ENCODE assay signal across 8 cellular contexts in the genomic region with DNA sequence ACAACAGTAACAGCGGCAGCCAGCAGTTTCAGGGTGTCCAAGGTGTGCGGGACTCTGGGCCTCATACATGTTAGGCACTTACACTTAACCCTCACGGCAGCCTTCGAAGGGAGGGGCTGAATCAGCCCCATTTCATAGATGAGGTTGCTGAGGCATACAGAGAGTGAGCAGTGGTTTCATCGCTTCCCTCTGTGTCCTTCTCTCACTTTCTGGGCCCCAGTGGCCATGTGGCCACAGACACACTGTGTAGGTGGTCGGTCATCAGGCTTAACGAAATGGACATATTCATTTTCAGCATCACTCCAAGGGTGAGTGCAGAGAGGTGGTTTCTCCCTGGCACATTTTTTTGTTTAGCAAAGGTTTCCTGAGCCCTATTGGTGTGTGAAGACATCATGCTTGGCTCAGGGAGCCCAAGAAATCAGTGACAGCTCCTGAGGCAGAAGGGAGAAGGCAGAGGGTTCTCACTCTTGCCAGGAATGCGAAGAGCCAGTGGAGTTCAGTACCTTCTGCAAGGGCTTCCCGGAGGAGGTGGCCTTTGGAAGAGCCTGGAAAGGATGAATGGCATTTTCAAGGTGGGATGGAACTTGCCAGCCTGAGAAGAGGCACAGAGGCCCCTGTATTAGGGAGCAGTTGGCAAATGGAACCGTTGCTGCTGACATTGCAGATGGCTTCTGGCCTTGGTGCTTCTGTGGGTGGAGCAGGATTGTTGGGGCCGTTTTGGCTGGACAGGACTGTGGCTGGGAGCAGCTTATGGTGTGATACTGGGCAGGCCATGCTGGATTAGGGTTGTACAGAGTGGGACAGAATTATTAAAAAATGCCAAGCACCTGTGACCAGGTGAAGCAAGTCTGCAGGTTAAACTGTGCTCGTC.
A peak's percentile ranks its signal among the peaks of the same experiment; 100 is the strongest.
DNase-seq lines count a peak whose midpoint lies in the region; ATAC-seq and TF ChIP-seq lines count a peak whose summit lies in the region.

No MANE protein-coding gene starts in this region.

- peak overlapping the region; percentile 15 for H3K27ac ChIP-seq in CD4-positive, alpha-beta T cell (ENCODE audit: low read depth, low read length)
- H3K27ac ChIP-seq in ascending aorta (peak overlapping the region; percentile 30 to 61), smooth muscle cell (ENCODE audit: low read depth) (peak overlapping the region; percentile 46)

- H3K36me3 ChIP-seq in ascending aorta: peaks cover 9 to 24% of the 10 kb centered on the region in 2 donors
- H3K36me3 ChIP-seq in smooth muscle cell (ENCODE audit: low read depth): no peaks in the 10 kb centered on the region

- H3K4me3 ChIP-seq in ascending aorta (no peak overlapping the region), smooth muscle cell (no peak overlapping the region)

- no peak overlapping the region for H3K9ac ChIP-seq in smooth muscle cell (ENCODE audit: low read depth)

- POLR2A ChIA-PET in CD4-positive, alpha-beta T cell (lab: Charles Lee): interaction anchor here (0.8 to 2.1 kb wide), 6 partner anchors 32 to 190 kb away, joined by 3 to 13 read pairs (median 4); no protein-coding TSS in a partner anchor

- ATAC-seq in CD4-positive, alpha-beta T cell (ENCODE audit: poor library complexity): no peak
- ATAC-seq in GM19397 (IDR thresholded peaks at IDR 0.05; ENCODE audit: unreplicated experiment): peak; percentile 28
- peak; percentile 61 for ATAC-seq in HG03439 (IDR thresholded peaks at IDR 0.05; ENCODE audit: unreplicated experiment)
- ATAC-seq in SK-N-SH treated with all-trans-retinoic acid at 6 μM for 48 hours: no peak

- CTCF ChIA-PET in CD4-positive, alpha-beta T cell (lab: Charles Lee): no interaction called here

- no peaks in the 10 kb centered on the region for H3K27me3 Mint-ChIP-seq in CD4-positive, alpha-beta T cell

- H3K79me2 ChIP-seq in smooth muscle cell (ENCODE audit: low read depth): peaks cover 18% of the 10 kb centered on the region

- WGBS in smooth muscle cell (ENCODE audit: low lambda C conversion rate): 92% methylated on average over 12 of the region's 12 CpGs

- peaks cover 12% of the 10 kb centered on the region for H3K36me3 Mint-ChIP-seq in CD4-positive, alpha-beta T cell (ENCODE audit: low read depth)

- no peaks in the 10 kb centered on the region for H3K9me3 ChIP-seq in CD4-positive, alpha-beta T cell (ENCODE audit: control insufficient read depth, low read length)
- H3K9me3 ChIP-seq in ascending aorta: no peaks in the 10 kb centered on the region
- H3K9me3 ChIP-seq in smooth muscle cell (replicated peaks; ENCODE audit: low read depth): no peaks in the 10 kb centered on the region

- peaks cover 97% of the 10 kb centered on the region for H4K20me1 ChIP-seq in smooth muscle cell (ENCODE audit: low read depth)

- H3K27ac Mint-ChIP-seq in CD4-positive, alpha-beta T cell: peak overlapping the region; percentile 71

- no peaks in the 10 kb centered on the region for H3K9me3 Mint-ChIP-seq in CD4-positive, alpha-beta T cell

- peaks cover 47% of the 10 kb centered on the region for H3K4me1 Mint-ChIP-seq in CD4-positive, alpha-beta T cell (ENCODE audit: low read depth)

- H3K4me2 ChIP-seq in smooth muscle cell: no peak overlapping the region

- no peak for TF ChIP-seq CTCF in CD4-positive, alpha-beta T cell (IDR thresholded peaks at IDR 0.05)
- TF ChIP-seq CTCF in ascending aorta (IDR thresholded peaks at IDR 0.05) (no peak), smooth muscle cell (IDR thresholded peaks at IDR 0.05; ENCODE audit: borderline replicate concordance, insufficient read depth, poor library complexity, severe bottlenecking) (no peak)

- no peak for DNase-seq in CD4-positive, alpha-beta T cell
- DNase-seq in ascending aorta (ENCODE audit: low spot score in 2 of 2) (no peak), smooth muscle cell (lab: John Stamatoyannopoulos, UW; ENCODE audit: unreplicated experiment) (no peak), RKO (ENCODE audit: low spot score) (no peak), dedifferentiated amniotic fluid mesenchymal stem cell (ENCODE audit: extremely low spot score) (no peak)

- peak overlapping the region; percentile 17 for H3K4me3 Mint-ChIP-seq in CD4-positive, alpha-beta T cell

- no peaks in the 10 kb centered on the region for H3F3A ChIP-seq in smooth muscle cell (ENCODE audit: low read depth)

- intact Hi-C loops in CD4-positive, alpha-beta T cell (cut with DNase I, micrococcal nuclease): no loop called here
- intact Hi-C loops in ascending aorta (cut with DNase I): no loop called here

- peaks cover 0 to 9% of the 10 kb centered on the region in 2 donors for H3K4me1 ChIP-seq in ascending aorta
- peaks cover 2% of the 10 kb centered on the region for H3K4me1 ChIP-seq in smooth muscle cell (ENCODE audit: low read depth)

- no peaks in the 10 kb centered on the region for H3K27me3 ChIP-seq in CD4-positive, alpha-beta T cell (ENCODE audit: control insufficient read depth, insufficient read depth, low read length)
- H3K27me3 ChIP-seq in ascending aorta (no peaks in the 10 kb centered on the region), smooth muscle cell (ENCODE audit: low read depth) (no peaks in the 10 kb centered on the region)

- H2AFZ ChIP-seq in smooth muscle cell (ENCODE audit: low read depth): no peak overlapping the region

TF ChIP-seq in SK-N-SH treated with all-trans-retinoic acid at 6 μM for 48 hours, 23 proteins besides CTCF, POLR2A, EP300 and RAD21:
- no peak for TF ChIP-seq ZNF565 (CRISPR knock-in tag; conservative IDR thresholded peaks at IDR 0.05; ENCODE audit: low read depth)
- TF ChIP-seq, protein P1, sequence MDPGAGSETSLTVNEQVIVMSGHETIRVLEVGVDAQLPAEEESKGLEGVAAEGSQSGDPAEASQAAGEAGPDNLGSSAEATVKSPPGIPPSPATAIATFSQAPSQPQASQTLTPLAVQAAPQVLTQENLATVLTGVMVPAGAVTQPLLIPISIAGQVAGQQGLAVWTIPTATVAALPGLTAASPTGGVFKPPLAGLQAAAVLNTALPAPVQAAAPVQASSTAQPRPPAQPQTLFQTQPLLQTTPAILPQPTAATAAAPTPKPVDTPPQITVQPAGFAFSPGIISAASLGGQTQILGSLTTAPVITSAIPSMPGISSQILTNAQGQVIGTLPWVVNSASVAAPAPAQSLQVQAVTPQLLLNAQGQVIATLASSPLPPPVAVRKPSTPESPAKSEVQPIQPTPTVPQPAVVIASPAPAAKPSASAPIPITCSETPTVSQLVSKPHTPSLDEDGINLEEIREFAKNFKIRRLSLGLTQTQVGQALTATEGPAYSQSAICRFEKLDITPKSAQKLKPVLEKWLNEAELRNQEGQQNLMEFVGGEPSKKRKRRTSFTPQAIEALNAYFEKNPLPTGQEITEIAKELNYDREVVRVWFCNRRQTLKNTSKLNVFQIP (CRISPR knock-in tag; IDR thresholded peaks at IDR 0.05; ENCODE audit: borderline replicate concordance, low read depth): no peak
- no peak for TF ChIP-seq ESRRG (CRISPR knock-in tag; IDR thresholded peaks at IDR 0.05)
- no peak for TF ChIP-seq ZFP3 (CRISPR knock-in tag; IDR thresholded peaks at IDR 0.05)
- no peak for TF ChIP-seq RARB (CRISPR knock-in tag; IDR thresholded peaks at IDR 0.05)
- no peak for TF ChIP-seq BACH2 (CRISPR knock-in tag; IDR thresholded peaks at IDR 0.05; ENCODE audit: borderline replicate concordance)
- no peak for TF ChIP-seq ZFP30 (CRISPR knock-in tag; IDR thresholded peaks at IDR 0.05)
- TF ChIP-seq ZC3H10 (CRISPR knock-in tag; IDR thresholded peaks at IDR 0.05): no peak
- TF ChIP-seq SNAI2 (CRISPR knock-in tag; IDR thresholded peaks at IDR 0.05): no peak

Comparison
In these comparisons a context has a peak if more than half of its experiments do, and no peak if none do; other contexts are left out.
1. ATAC-seq: peak in GM19397 (single experiment) and HG03439 (single experiment); none in CD4-positive, alpha-beta T cell (single experiment) and SK-N-SH treated with all-trans-retinoic acid at 6 μM for 48 hours (single experiment).
2. Peak in every context shown above with its lines, with median percentiles within 50 percentile points of each other: H3K27ac ChIP-seq.